ENCODE assay signal across 6 cellular contexts in genomic region chr12:13162904-13163303, GRCh38. TPM values are rescaled to one million over a fixed set of nuclear protein-coding genes. Genes with fewer than 3 reads are reported as not detected.
"Had no signal": no experiment of that assay in that cellular context is flagged by ENCODE, and none has a peak within 500 bp of the region (broad histone marks: within the 10 kb centered on the region; RNA-seq: fewer than 3 reads in every experiment).

No MANE protein-coding gene starts in this region.

- ATAC-seq: GM23338, K562 had no signal

- H2AFZ ChIP-seq: GM23338 had no signal

- H3K4me3 ChIP-seq: GM23338, K562 had no signal

- DNase-seq: H9, HCEC 1CT, IMR-90 had no signal

- H3K4me2 ChIP-seq: GM23338 had no signal

- H3K9me3 Mint-ChIP-seq: GM23338, H9 had no signal

- H3K27ac Mint-ChIP-seq: GM23338, H9 had no signal

RNA-seq across cellular contexts. Expression of gene GSG1, which starts 59.4 kb away (rescaled TPM):
- total RNA-seq: HT-29, K562 had no signal
- polyA plus RNA-seq: K562 had no signal
